Comparison of ENCODE assay signal across 11 cellular contexts in genomic region chr15:33152502-33153109, GRCh38. TPM values are rescaled to one million over a fixed set of nuclear protein-coding genes. Genes with fewer than 3 reads are reported as not detected.
DNase-seq lines count a peak whose midpoint lies in the region; ATAC-seq, FAIRE-seq and TF ChIP-seq lines count a peak whose summit lies in the region.
"Had no signal": no experiment of that assay in that cellular context is flagged by ENCODE, and none has a peak within 500 bp of the region (broad histone marks: within the 10 kb centered on the region; RNA-seq: fewer than 3 reads in every experiment).

No MANE protein-coding gene starts in this region.

- H3K27ac Mint-ChIP-seq in stimulated activated effector memory CD8-positive, alpha-beta T cell treated with anti-CD3 and anti-CD28 coated beads, Interleukin-12 subunit alpha, Interleukin-12 subunit beta, amount 100 ng/mL, for 72 hours = no peak overlapping the region
- H3K27ac Mint-ChIP-seq: immature natural killer cell had no signal

- WGBS in transverse colon (ENCODE audit: low coverage in 1 of 2), 2 donors = 66 to 84% methylated on average over 4 to 5 of the region's 5 CpGs

- H3K9me3 ChIP-seq in keratinocyte (ENCODE audit: control insufficient read depth, low read depth, low read length) = no peaks in the 10 kb centered on the region
- no peaks in the 10 kb centered on the region for H3K9me3 ChIP-seq in transverse colon
- H3K9me3 ChIP-seq: testis had no signal

- no peak overlapping the region for H3K27ac ChIP-seq in keratinocyte (ENCODE audit: control insufficient read depth, insufficient read depth, low read length)
- peak overlapping the region; percentile 25 to 58 (median 54) for H3K27ac ChIP-seq in transverse colon
- H3K27ac ChIP-seq: testis had no signal

- no peak for TF ChIP-seq EP300 in transverse colon (IDR thresholded peaks at IDR 0.05; ENCODE audit: low read depth)

- peaks cover 4% of the 10 kb centered on the region for H3K4me1 ChIP-seq in keratinocyte (ENCODE audit: control insufficient read depth, extremely low read depth, insufficient read depth, low read length)
- peaks cover 0 to 13% (median 0%) of the 10 kb centered on the region in 4 donors for H3K4me1 ChIP-seq in transverse colon
- H3K4me1 ChIP-seq: testis had no signal

- no peak overlapping the region for H3K4me2 ChIP-seq in keratinocyte (ENCODE audit: control insufficient read depth, extremely low read depth, insufficient read depth, low read depth, low read length)

- no peak for TF ChIP-seq CTCF in astrocyte of the spinal cord (IDR thresholded peaks at IDR 0.05; ENCODE audit: low read depth, low read length)
- no peak for TF ChIP-seq CTCF in keratinocyte (optimal IDR thresholded peaks at IDR 0.05 in 1 of 3, IDR thresholded peaks at IDR 0.05 in 1 of 3, conservative IDR thresholded peaks at IDR 0.05 in 1 of 3; ENCODE audit: extremely low read depth in 1 of 3, insufficient read depth in 2 of 3, low read length in 3 of 3)
- TF ChIP-seq CTCF in transverse colon (IDR thresholded peaks at IDR 0.05) = no peak

- H3K9ac ChIP-seq in keratinocyte (ENCODE audit: control insufficient read depth, extremely low read depth, insufficient read depth, low read length) = no peak overlapping the region

- H3K9me3 Mint-ChIP-seq in stimulated activated effector memory CD8-positive, alpha-beta T cell treated with anti-CD3 and anti-CD28 coated beads, Interleukin-12 subunit alpha, Interleukin-12 subunit beta, amount 100 ng/mL, for 72 hours = no peaks in the 10 kb centered on the region
- H3K9me3 Mint-ChIP-seq: immature natural killer cell had no signal

- dilution Hi-C loops in keratinocyte (cut with MboI; ENCODE audit: extremely low pct_ligation_motif_present, low sequenced_read_pairs) = no loop called here

- H3K4me3 ChIP-seq in astrocyte of the spinal cord (ENCODE audit: low read depth, low read length) (no peak overlapping the region), keratinocyte (ENCODE audit: control insufficient read depth in 2 of 3, extremely low read depth in 1 of 3, insufficient read depth in 2 of 3, low read depth in 1 of 3, low read length in 3 of 3) (no peak overlapping the region), transverse colon (peak overlapping the region in 1 of 4 donors; percentile 26)
- H3K4me3 ChIP-seq: testis had no signal

- no peak overlapping the region for H3K4me3 Mint-ChIP-seq in stimulated activated effector memory CD8-positive, alpha-beta T cell treated with anti-CD3 and anti-CD28 coated beads, Interleukin-12 subunit alpha, Interleukin-12 subunit beta, amount 100 ng/mL, for 72 hours
- H3K4me3 Mint-ChIP-seq: immature natural killer cell had no signal

- peaks cover 10% of the 10 kb centered on the region for H3K4me1 Mint-ChIP-seq in stimulated activated effector memory CD8-positive, alpha-beta T cell treated with anti-CD3 and anti-CD28 coated beads, Interleukin-12 subunit alpha, Interleukin-12 subunit beta, amount 100 ng/mL, for 72 hours

- ATAC-seq in GM21526 (IDR thresholded peaks at IDR 0.05; ENCODE audit: low FRiP score, unreplicated experiment) = no peak
- no peak for ATAC-seq in stimulated activated effector memory CD8-positive, alpha-beta T cell treated with anti-CD3 and anti-CD28 coated beads, Interleukin-12 subunit alpha, Interleukin-12 subunit beta, amount 100 ng/mL, for 72 hours

- H3K27me3 ChIP-seq in keratinocyte (ENCODE audit: control insufficient read depth, extremely low read depth, insufficient read depth, low read length) (no peaks in the 10 kb centered on the region), transverse colon (no peaks in the 10 kb centered on the region)
- H3K27me3 ChIP-seq: testis had no signal

- FAIRE-seq in keratinocyte (lab: Jason Lieb, UNC) = peak; percentile 79
- FAIRE-seq: RCC 7860 had no signal

- DNase-seq in NCI-H2107 treated with DMSO at 0.1 percent for 48 hours (lab: John Stamatoyannopoulos, UW; ENCODE audit: unreplicated experiment) (peak; percentile 45), NCI-H2107 (lab: John Stamatoyannopoulos, UW) (no peak), astrocyte of the spinal cord (ENCODE audit: low read depth, low spot score) (peak; percentile 42), keratinocyte (ENCODE audit: low read depth, low spot score) (no peak), transverse colon (no peak)
- no peak for DNase-seq in stimulated activated effector memory CD8-positive, alpha-beta T cell treated with anti-CD3 and anti-CD28 coated beads, Interleukin-12 subunit alpha, Interleukin-12 subunit beta, amount 100 ng/mL, for 72 hours (ENCODE audit: low spot score in 2 of 2)
- no peak for DNase-seq in stimulated activated CD4-positive, alpha-beta T cell treated with anti-CD3 and anti-CD28 coated beads, Interleukin-15, amount 100 ng/mL, for 24 hours
- DNase-seq: immature natural killer cell, testis had no signal

- H3K36me3 ChIP-seq in keratinocyte (ENCODE audit: control insufficient read depth in 2 of 2, extremely low read depth in 1 of 2, insufficient read depth in 2 of 2, low read length in 2 of 2) (no peaks in the 10 kb centered on the region), transverse colon (no peaks in the 10 kb centered on the region)

- peak; percentile 12 for TF ChIP-seq POLR2A in transverse colon (IDR thresholded peaks at IDR 0.05)

- in situ Hi-C loops in astrocyte of the spinal cord (cut with HindIII; ENCODE audit: low sequenced_read_pairs) (no loop called here), transverse colon (cut with MboI; ENCODE audit: low pct_ligation_motif_present in 1 of 4, low pct_unique_long_range_greater_than_20kb in 1 of 4, low sequenced_read_pairs in 3 of 4) (no loop called here)

- no peaks in the 10 kb centered on the region for H3K79me2 ChIP-seq in keratinocyte (ENCODE audit: control insufficient read depth, insufficient read depth, low read length)

- H3K36me3 Mint-ChIP-seq in stimulated activated effector memory CD8-positive, alpha-beta T cell treated with anti-CD3 and anti-CD28 coated beads, Interleukin-12 subunit alpha, Interleukin-12 subunit beta, amount 100 ng/mL, for 72 hours = no peaks in the 10 kb centered on the region
- H3K36me3 Mint-ChIP-seq: immature natural killer cell had no signal

- H2AFZ ChIP-seq in keratinocyte (ENCODE audit: control insufficient read depth, low read length) = no peak overlapping the region

- no peaks in the 10 kb centered on the region for H4K20me1 ChIP-seq in keratinocyte (ENCODE audit: control insufficient read depth, extremely low read depth, insufficient read depth, low read length)

- no peaks in the 10 kb centered on the region for H3K9me1 ChIP-seq in keratinocyte (ENCODE audit: control insufficient read depth, extremely low read depth, insufficient read depth, low read length)

- intact Hi-C loops in transverse colon (cut with DNase I; ENCODE audit: low total_unique reads) = loop anchor here (10.0 kb wide), 1 partner anchor 58 kb away; no protein-coding TSS in a partner anchor

RNA-seq across cellular contexts. Expression of gene FMN1, which starts 41.9 kb away (rescaled TPM):
- polyA plus RNA-seq in keratinocyte = 0.15 to 0.71 TPM (median 0.40 TPM) in 3 replicates
- polyA plus RNA-seq in keratinocyte (2011; ENCODE audit: low read depth) = 1.9 TPM
- polyA plus RNA-seq in keratinocyte (2011; cell fraction: cytosol; rRNA removed) = 0.27 and 0.36 TPM in 2 replicates
- 0.63 and 1.6 TPM in 2 replicates for polyA plus RNA-seq in keratinocyte (2011; cell fraction: nucleus; rRNA removed)
- polyA plus RNA-seq in keratinocyte (2012; ENCODE audit: low replicate concordance) = 0.62 and 0.93 TPM in 2 replicates
- polyA minus RNA-seq in keratinocyte = 0.92 to 3.3 TPM (median 1.2 TPM) in 3 replicates
- polyA minus RNA-seq in keratinocyte (2011; cell fraction: cytosol; rRNA and poly(A)+ RNA removed) = 1.3 TPM
- polyA minus RNA-seq in keratinocyte (2011; cell fraction: nucleus; rRNA and poly(A)+ RNA removed) = 2.7 and 2.8 TPM in 2 replicates
- total RNA-seq in transverse colon = 100 to 1,000 TPM in 1 of 4 donors, 10 to 100 TPM in 3; 32.6 to 102 (median 63.0) TPM
- polyA plus RNA-seq: immature natural killer cell had no signal

Comparison
In these comparisons a context has a peak if more than half of its experiments do, and no peak if none do; other contexts are left out.
1. DNase-seq: peak in NCI-H2107 treated with DMSO at 0.1 percent for 48 hours (single experiment) and astrocyte of the spinal cord (single experiment); none in NCI-H2107 (single experiment), keratinocyte (single experiment), transverse colon (single experiment), stimulated activated effector memory CD8-positive, alpha-beta T cell treated with anti-CD3 and anti-CD28 coated beads, Interleukin-12 subunit alpha, Interleukin-12 subunit beta, amount 100 ng/mL, for 72 hours (0 of 2) and stimulated activated CD4-positive, alpha-beta T cell treated with anti-CD3 and anti-CD28 coated beads, Interleukin-15, amount 100 ng/mL, for 24 hours (single experiment).